10 cellular contexts compared by ENCODE assay signal in the genomic region with DNA sequence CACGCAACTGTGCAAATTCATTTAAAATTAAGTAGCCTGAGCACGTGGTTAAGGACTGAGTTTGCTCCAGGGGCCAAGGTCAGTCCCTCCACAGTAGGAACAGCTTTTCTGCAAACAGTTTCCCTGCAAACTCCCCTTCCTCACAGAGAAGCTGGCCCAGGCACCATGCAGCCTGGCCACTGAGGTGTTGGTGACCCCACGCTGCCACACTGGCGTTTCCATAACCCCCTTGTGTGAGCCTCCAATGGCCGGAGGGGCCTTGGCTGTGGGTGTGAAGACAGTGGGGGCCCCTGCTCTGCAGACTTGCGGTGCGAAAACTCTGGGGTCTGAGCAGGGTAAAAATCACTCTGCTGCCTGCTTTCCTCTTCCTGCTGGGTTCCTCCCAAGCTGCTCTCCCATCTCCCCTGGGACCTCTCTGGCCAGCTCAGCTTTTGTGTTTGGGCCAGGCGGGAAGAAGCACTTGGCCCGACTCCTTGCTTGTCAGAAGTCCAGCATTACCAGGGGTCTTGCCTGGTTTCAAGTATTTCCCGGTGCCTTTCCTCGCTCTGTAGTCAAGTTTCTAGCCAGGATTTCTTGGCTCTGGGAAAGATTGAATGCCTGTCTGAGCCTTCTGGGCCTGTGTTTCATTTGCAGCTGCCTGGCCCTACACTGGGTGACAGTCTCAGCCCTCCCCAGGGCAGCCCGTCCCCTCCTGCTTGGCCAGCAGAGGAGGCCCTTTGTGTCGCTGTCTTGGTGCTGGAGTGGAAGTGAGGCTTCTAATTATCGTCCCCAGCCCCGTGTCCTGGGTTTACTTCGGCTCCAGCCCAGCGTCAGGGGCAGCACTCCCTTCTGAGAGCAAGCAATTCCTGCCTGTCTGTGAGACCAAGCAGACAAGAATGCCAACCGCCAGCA.
DNase-seq lines count a peak whose midpoint lies in the region; ATAC-seq and TF ChIP-seq lines count a peak whose summit lies in the region.
"Had no signal": no experiment of that assay in that cellular context is flagged by ENCODE, and none has a peak within 500 bp of the region (broad histone marks: within the 10 kb centered on the region; RNA-seq: fewer than 3 reads in every experiment).

No MANE protein-coding gene starts in this region.

- intact Hi-C loops in CD4-positive, alpha-beta memory T cell (cut with micrococcal nuclease) = no loop called here

- ATAC-seq in memory B cell (ENCODE audit: low read depth) (no peak), thoracic aorta (ENCODE audit: insufficient number of reproducible peaks, low FRiP score, low read depth) (no peak)
- ATAC-seq in stimulated activated effector memory CD8-positive, alpha-beta T cell treated with anti-CD3 and anti-CD28 coated beads, Interleukin-12 subunit alpha, Interleukin-12 subunit beta, amount 100 ng/mL, for 72 hours = no peak

- peak overlapping the region; percentile 42 for H3K4me3 ChIP-seq in thoracic aorta
- H3K4me3 ChIP-seq in CD4-positive, alpha-beta memory T cell (ENCODE audit: low read length in 2 of 2) = no peak overlapping the region

- POLR2A ChIA-PET in CD4-positive, alpha-beta memory T cell (lab: Charles Lee; ENCODE audit: partially characterized antibody) = no interaction called here

- H3K36me3 Mint-ChIP-seq in chondrocyte (ENCODE audit: low read depth) = no peaks in the 10 kb centered on the region
- H3K36me3 Mint-ChIP-seq in memory B cell = peaks cover 2% of the 10 kb centered on the region
- H3K36me3 Mint-ChIP-seq in CD4-positive, alpha-beta memory T cell = no peaks in the 10 kb centered on the region
- no peaks in the 10 kb centered on the region for H3K36me3 Mint-ChIP-seq in stimulated activated effector memory CD8-positive, alpha-beta T cell treated with anti-CD3 and anti-CD28 coated beads, Interleukin-12 subunit alpha, Interleukin-12 subunit beta, amount 100 ng/mL, for 72 hours

- TF ChIP-seq POLR2A in erythroblast (IDR thresholded peaks at IDR 0.05; ENCODE audit: low read length) = no peak

- H3K27ac Mint-ChIP-seq in chondrocyte (ENCODE audit: unreplicated experiment) (peak overlapping the region; percentile 87), memory B cell (peak overlapping the region; percentile 95)
- no peak overlapping the region for H3K27ac Mint-ChIP-seq in CD4-positive, alpha-beta memory T cell
- no peak overlapping the region for H3K27ac Mint-ChIP-seq in stimulated activated effector memory CD8-positive, alpha-beta T cell treated with anti-CD3 and anti-CD28 coated beads, Interleukin-12 subunit alpha, Interleukin-12 subunit beta, amount 100 ng/mL, for 72 hours

- no peaks in the 10 kb centered on the region for H3K9me3 ChIP-seq in thoracic aorta
- H3K9me3 ChIP-seq in CD4-positive, alpha-beta memory T cell (ENCODE audit: control insufficient read depth in 1 of 2, low read length in 2 of 2) = no peaks in the 10 kb centered on the region

- DNase-seq in NCI-H446 (lab: John Stamatoyannopoulos, UW) (peak; percentile 76 to 91), chondrocyte (ENCODE audit: low spot score) (no peak), memory B cell (ENCODE audit: low spot score in 2 of 2) (no peak), thoracic aorta (ENCODE audit: low spot score) (no peak), erythroblast (lab: John Stamatoyannopoulos, UW) (no peak), mucosa of gallbladder (ENCODE audit: low spot score) (no peak)
- no peak for DNase-seq in CD4-positive, alpha-beta memory T cell
- DNase-seq in stimulated activated effector memory CD8-positive, alpha-beta T cell treated with anti-CD3 and anti-CD28 coated beads, Interleukin-12 subunit alpha, Interleukin-12 subunit beta, amount 100 ng/mL, for 72 hours (ENCODE audit: low spot score in 2 of 2) = no peak
- DNase-seq: activated naive CD4-positive, alpha-beta T cell; NCI-H774 had no signal

- CTCF ChIA-PET in CD4-positive, alpha-beta memory T cell (lab: Charles Lee; ENCODE audit: partially characterized antibody) = interaction anchor here (1.1 to 2.3 kb wide), 3 partner anchors 9 to 212 kb away, joined by 3 to 7 read pairs (median 5); no protein-coding TSS in a partner anchor

- H3K27me3 ChIP-seq in thoracic aorta (replicated peaks; ENCODE audit: insufficient read depth) = no peaks in the 10 kb centered on the region
- no peaks in the 10 kb centered on the region for H3K27me3 ChIP-seq in CD4-positive, alpha-beta memory T cell (ENCODE audit: insufficient read depth, low read length)

- H3K4me1 Mint-ChIP-seq in chondrocyte (ENCODE audit: low read depth) (peaks cover 35% of the 10 kb centered on the region), memory B cell (peaks cover 29% of the 10 kb centered on the region)
- H3K4me1 Mint-ChIP-seq in CD4-positive, alpha-beta memory T cell = peaks cover 0 to 2% (median under 1%) of the 10 kb centered on the region in 4 donors
- H3K4me1 Mint-ChIP-seq in stimulated activated effector memory CD8-positive, alpha-beta T cell treated with anti-CD3 and anti-CD28 coated beads, Interleukin-12 subunit alpha, Interleukin-12 subunit beta, amount 100 ng/mL, for 72 hours = no peaks in the 10 kb centered on the region

- H3K36me3 ChIP-seq in thoracic aorta = no peaks in the 10 kb centered on the region
- no peaks in the 10 kb centered on the region for H3K36me3 ChIP-seq in CD4-positive, alpha-beta memory T cell (ENCODE audit: insufficient read depth, low read length)

- no peak for TF ChIP-seq CTCF in chondrocyte (IDR thresholded peaks at IDR 0.05)
- no peak for TF ChIP-seq CTCF in thoracic aorta (IDR thresholded peaks at IDR 0.05)

- H3K27ac ChIP-seq in thoracic aorta = peak overlapping the region; percentile 82 to 97
- H3K27ac ChIP-seq in CD4-positive, alpha-beta memory T cell (ENCODE audit: low read depth, low read length) = no peak overlapping the region

- H3K9me3 Mint-ChIP-seq in chondrocyte (ENCODE audit: low read depth) (no peaks in the 10 kb centered on the region), memory B cell (no peaks in the 10 kb centered on the region)
- no peaks in the 10 kb centered on the region for H3K9me3 Mint-ChIP-seq in CD4-positive, alpha-beta memory T cell
- no peaks in the 10 kb centered on the region for H3K9me3 Mint-ChIP-seq in stimulated activated effector memory CD8-positive, alpha-beta T cell treated with anti-CD3 and anti-CD28 coated beads, Interleukin-12 subunit alpha, Interleukin-12 subunit beta, amount 100 ng/mL, for 72 hours

- H3K27me3 Mint-ChIP-seq in chondrocyte (ENCODE audit: low read depth) (no peaks in the 10 kb centered on the region), memory B cell (no peaks in the 10 kb centered on the region)
- H3K27me3 Mint-ChIP-seq in CD4-positive, alpha-beta memory T cell = peaks cover 4 to 8% of the 10 kb centered on the region in 2 donors

- H3K4me3 Mint-ChIP-seq in chondrocyte (ENCODE audit: unreplicated experiment) (peak overlapping the region; percentile 24), memory B cell (no peak overlapping the region)
- H3K4me3 Mint-ChIP-seq in CD4-positive, alpha-beta memory T cell = no peak overlapping the region
- no peak overlapping the region for H3K4me3 Mint-ChIP-seq in stimulated activated effector memory CD8-positive, alpha-beta T cell treated with anti-CD3 and anti-CD28 coated beads, Interleukin-12 subunit alpha, Interleukin-12 subunit beta, amount 100 ng/mL, for 72 hours

- H3K4me1 ChIP-seq in thoracic aorta (ENCODE audit: control insufficient read depth in 1 of 2, low read depth in 2 of 2) = peaks cover 28 to 37% of the 10 kb centered on the region in 2 donors
- no peaks in the 10 kb centered on the region for H3K4me1 ChIP-seq in CD4-positive, alpha-beta memory T cell (ENCODE audit: insufficient read depth, low read length)

Comparison
In these comparisons a context has a peak if more than half of its experiments do, and no peak if none do; other contexts are left out.
1. DNase-seq: peak in NCI-H446 (2 of 2); none in chondrocyte (single experiment), memory B cell (0 of 2), thoracic aorta (single experiment), CD4-positive, alpha-beta memory T cell (0 of 5), erythroblast (0 of 2), mucosa of gallbladder (single experiment) and stimulated activated effector memory CD8-positive, alpha-beta T cell treated with anti-CD3 and anti-CD28 coated beads, Interleukin-12 subunit alpha, Interleukin-12 subunit beta, amount 100 ng/mL, for 72 hours (0 of 2).
2. H3K27ac Mint-ChIP-seq: peak in chondrocyte (single experiment) and memory B cell (single experiment); none in CD4-positive, alpha-beta memory T cell (0 of 7) and stimulated activated effector memory CD8-positive, alpha-beta T cell treated with anti-CD3 and anti-CD28 coated beads, Interleukin-12 subunit alpha, Interleukin-12 subunit beta, amount 100 ng/mL, for 72 hours (single experiment).